In the genomic region with DNA sequence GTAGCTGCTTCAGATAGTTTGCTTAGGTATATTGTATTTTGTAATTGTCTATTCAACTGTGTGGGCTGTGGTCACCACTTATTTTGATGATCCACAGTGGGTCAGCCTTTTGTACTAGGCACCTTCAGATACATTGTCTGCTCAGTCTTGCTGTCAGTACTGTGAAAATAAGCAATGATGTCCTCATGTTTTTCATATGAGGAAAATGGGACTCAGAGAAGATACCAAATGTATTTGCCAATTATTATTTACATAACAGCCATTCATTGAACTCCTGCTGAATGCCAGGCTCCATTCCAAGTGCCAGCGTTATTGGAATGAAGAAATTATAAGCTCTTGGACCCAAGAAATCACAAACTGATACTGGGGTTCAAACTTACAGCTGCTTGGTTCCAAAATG, we compare ENCODE assay signal across 29 cellular contexts. TPM values are rescaled to one million over a fixed set of nuclear protein-coding genes. Genes with fewer than 3 reads are reported as not detected.
"Had no signal": no experiment of that assay in that cellular context is flagged by ENCODE, and none has a peak within 500 bp of the region (broad histone marks: within the 10 kb centered on the region; RNA-seq: fewer than 3 reads in every experiment).

No MANE protein-coding gene starts in this region.

- H3K4me2 ChIP-seq: smooth muscle cell had no signal

- H3K36me3 ChIP-seq: ovary had no signal

- H3K27me3 ChIP-seq: cardiac muscle cell, ovary, testis, tibial artery, upper lobe of left lung had no signal

- DNase-seq: dermis blood vessel endothelial cell; left cardiac atrium; left ventricle myocardium superior; mucosa of descending colon; naive B cell; nephron progenitor cell; occipital lobe; ovary; posterior cingulate gyrus; psoas muscle; right cardiac atrium; stimulated activated CD4-positive, alpha-beta T cell treated with anti-CD3 and anti-CD28 coated beads, Interleukin-12 subunit alpha, Interleukin-12 subunit beta, amount 100 ng/mL, for 4 hours; stimulated activated CD4-positive, alpha-beta T cell treated with anti-CD3 and anti-CD28 coated beads, Interleukin-1b, Interleukin-23, amount 100 ng/mL, for 48 hours; stimulated activated CD4-positive, alpha-beta T cell treated with anti-CD3 and anti-CD28 coated beads, Interleukin-4, amount 100 ng/mL, for 1 hour; stimulated activated naive CD8-positive, alpha-beta T cell treated with anti-CD3 and anti-CD28 coated beads, Interleukin-15, Interleukin-2, amounts not matched to agents 100 U/mL and 50 U/mL, for 24 hours; substantia nigra; testis; tibial artery; upper lobe of left lung had no signal

- H3K9me3 ChIP-seq: mucosa of descending colon, ovary, psoas muscle, testis, tibial artery, upper lobe of left lung had no signal

- FAIRE-seq: frontal cortex, islet of Langerhans, urothelium cell line had no signal

- H3K27ac ChIP-seq: coronary artery, ovary, psoas muscle, testis, tibial artery, upper lobe of left lung had no signal

- H3K4me1 ChIP-seq: testis had no signal

- H3K4me3 ChIP-seq: cardiac muscle cell, coronary artery, lung, mucosa of descending colon, ovary, psoas muscle, smooth muscle cell, testis, tibial artery, upper lobe of left lung had no signal

- ATAC-seq: left cardiac atrium; left ventricle myocardium superior; mucosa of descending colon; psoas muscle; right cardiac atrium; stimulated activated effector memory CD8-positive, alpha-beta T cell treated with anti-CD3 and anti-CD28 coated beads, Interleukin-12 subunit alpha, Interleukin-12 subunit beta, amount 100 ng/mL, for 72 hours; stimulated activated naive CD8-positive, alpha-beta T cell treated with anti-CD3 and anti-CD28 coated beads, Interleukin-15, Interleukin-2, amounts not matched to agents 100 U/mL and 50 U/mL, for 24 hours had no signal

RNA-seq across cellular contexts. Expression of a gene that starts 31.7 kb away (rescaled TPM):
- total RNA-seq: cardiac muscle cell, fibroblast of villous mesenchyme, kidney epithelial cell, left ventricle myocardium superior, smooth muscle cell had no signal
- polyA plus RNA-seq: right cardiac atrium had no signal
